Comparison of ENCODE assay signal across 8 cellular contexts in genomic region chr14:24481622-24482324, GRCh38. TPM values are rescaled to one million over a fixed set of nuclear protein-coding genes. Genes with fewer than 3 reads are reported as not detected.
DNase-seq lines count a peak whose midpoint lies in the region; ATAC-seq, FAIRE-seq and TF ChIP-seq lines count a peak whose summit lies in the region.

No MANE protein-coding gene starts in this region.

- no peaks in the 10 kb centered on the region for H3K27me3 Mint-ChIP-seq in CD8-positive, alpha-beta T cell (ENCODE audit: low read depth)

- peak overlapping the region; percentile 31 for H3K4me2 ChIP-seq in GM12878 (ENCODE audit: control insufficient read depth, insufficient read depth)

- POLR2A ChIA-PET in CD8-positive, alpha-beta T cell (lab: Charles Lee): no interaction called here
- POLR2A ChIA-PET in GM12878 (lab: Charles Lee): no interaction called here

- in situ Hi-C loops in GM12878 (cut with MboI): no loop called here

- peak in 4 of 7 experiments; percentile 11 to 38 (median 20) for DNase-seq in CD8-positive, alpha-beta T cell
- DNase-seq in HK-2 (ENCODE audit: unreplicated experiment): peak; percentile 51
- DNase-seq in SW 1271 (lab: John Stamatoyannopoulos, UW): peak; percentile 10 to 15
- DNase-seq in GM12878 (ENCODE audit: low read depth, low spot score): peak; percentile 17
- DNase-seq in right lobe of liver: peak in 1 of 3 donors; percentile 59
- DNase-seq in superior temporal gyrus (ENCODE audit: extremely low spot score): peak; percentile 13
- DNase-seq in posterior vena cava (ENCODE audit: low spot score): no peak

- H3K36me3 Mint-ChIP-seq in CD8-positive, alpha-beta T cell: no peaks in the 10 kb centered on the region

- FAIRE-seq in GM12878 (lab: Jason Lieb, UNC): peak; percentile 57

- H3K9ac ChIP-seq in GM12878 (ENCODE audit: control insufficient read depth, insufficient read depth, low read length): no peak overlapping the region

- H3K9me3 ChIP-seq in CD8-positive, alpha-beta T cell (ENCODE audit: low read length): no peaks in the 10 kb centered on the region
- H3K9me3 ChIP-seq in GM12878 (replicated peaks; ENCODE audit: control insufficient read depth, insufficient read depth, low read length) (no peaks in the 10 kb centered on the region; the same call in 2 of the 3 replicates), right lobe of liver (no peaks in the 10 kb centered on the region)

- intact Hi-C loops in CD8-positive, alpha-beta T cell (cut with DNase I, micrococcal nuclease): loop anchor here (5.0 kb wide), 1 partner anchor 651 kb away; no protein-coding TSS in a partner anchor
- intact Hi-C loops in GM12878 (cut with micrococcal nuclease; ENCODE audit: unreplicated experiment) (loop anchor here (2.0 to 10.0 kb wide), 2 partner anchors 123 to 197 kb away; partner anchors contain the start of gene GZMH), right lobe of liver (cut with DNase I) (no loop called here), posterior vena cava (cut with DNase I) (no loop called here)

- no peak overlapping the region for H3K27ac ChIP-seq in CD8-positive, alpha-beta T cell (ENCODE audit: low read depth, low read length)
- no peak overlapping the region for H3K27ac ChIP-seq in GM12878 (ENCODE audit: control insufficient read depth, insufficient read depth)
- H3K27ac ChIP-seq in right lobe of liver: no peak overlapping the region

- H3K4me1 ChIP-seq in CD8-positive, alpha-beta T cell (ENCODE audit: insufficient read depth, low read length): peaks cover 15% of the 10 kb centered on the region
- H3K4me1 ChIP-seq in GM12878 (ENCODE audit: control insufficient read depth, insufficient read depth, low read length) (peaks cover 13% of the 10 kb centered on the region), right lobe of liver (no peaks in the 10 kb centered on the region)

- peak; percentile 90 for TF ChIP-seq RAD21 in GM12878 (IDR thresholded peaks at IDR 0.05; ENCODE audit: insufficient read depth, low read depth, low read length)

- no peaks in the 10 kb centered on the region for H3K79me2 ChIP-seq in GM12878 (ENCODE audit: control insufficient read depth, insufficient read depth, low read length)

- RAD21 ChIA-PET in GM12878 (lab: Charles Lee; ENCODE audit: unreplicated experiment): interaction anchor here (1.0 kb wide), 1 partner anchor 223 kb away, joined by 3 read pairs; no protein-coding TSS in a partner anchor

- WGBS in GM12878 (ENCODE audit: insufficient coverage, insufficient replicate concordance, low lambda C conversion rate, missing lambda C conversion rate): 32% methylated on average over 23 of the region's 23 CpGs
- WGBS in right lobe of liver (ENCODE audit: insufficient coverage, low coverage, low lambda C conversion rate, missing lambda C conversion rate): 68% methylated on average over 8 of the region's 23 CpGs

- no peaks in the 10 kb centered on the region for H3K9me3 Mint-ChIP-seq in CD8-positive, alpha-beta T cell

- SMC1A ChIA-PET in GM12878 (lab: Charles Lee; ENCODE audit: uncharacterized antibody, unreplicated experiment): interaction anchor here (0.6 to 1.1 kb wide), 3 partner anchors 343 to 553 kb away, joined by 3 to 4 read pairs (median 3); no protein-coding TSS in a partner anchor

- no peak overlapping the region for H3K4me3 ChIP-seq in CD8-positive, alpha-beta T cell (ENCODE audit: low read depth, low read length)
- H3K4me3 ChIP-seq in GM12878 (no peak overlapping the region), right lobe of liver (no peak overlapping the region)

- H2AFZ ChIP-seq in GM12878 (ENCODE audit: control insufficient read depth, low read depth, low read length): peak overlapping the region; percentile 70

- H4K20me1 ChIP-seq in GM12878 (ENCODE audit: control insufficient read depth, insufficient read depth): no peaks in the 10 kb centered on the region

- no peak for ATAC-seq in CD8-positive, alpha-beta T cell
- ATAC-seq in GM18907 (IDR thresholded peaks at IDR 0.05; ENCODE audit: unreplicated experiment) (peak; percentile 86), GM12878 (peak; percentile 99), right lobe of liver (peak; percentile 25 to 77 (median 63))

- no peak overlapping the region for H3K4me3 Mint-ChIP-seq in CD8-positive, alpha-beta T cell

- CTCF ChIA-PET in CD8-positive, alpha-beta T cell (lab: Charles Lee): no interaction called here
- CTCF ChIA-PET in GM12878 (lab: Yijun Ruan, JAX): interaction anchor here (0.6 to 1.7 kb wide), 21 partner anchors 9 to 917 kb away, joined by 3 to 11 read pairs (median 4); partner anchors contain the start of gene TINF2

- TF ChIP-seq POLR2A in GM12878 (IDR thresholded peaks at IDR 0.05; ENCODE audit: low read depth, low read length): peak; percentile 28; the same call in 1 of the 2 replicates
- TF ChIP-seq POLR2A in right lobe of liver (IDR thresholded peaks at IDR 0.05): no peak

- no peak for TF ChIP-seq EP300 in GM12878 (IDR thresholded peaks at IDR 0.05; ENCODE audit: borderline replicate concordance in 1 of 2, control insufficient read depth in 1 of 2, low read depth in 2 of 2, low read length in 2 of 2)

- no peaks in the 10 kb centered on the region for H3K4me1 Mint-ChIP-seq in CD8-positive, alpha-beta T cell (ENCODE audit: low read depth)

- BruUV-seq in GM12878 (replicated peaks; lab: Mats Ljungman, UMichigan): no TSS peak

- no peak for TF ChIP-seq CTCF in CD8-positive, alpha-beta T cell (IDR thresholded peaks at IDR 0.05)
- TF ChIP-seq CTCF in GM12878 (IDR thresholded peaks at IDR 0.05 in 2 of 3, conservative IDR thresholded peaks at IDR 0.05 in 1 of 3; ENCODE audit: control insufficient read depth in 2 of 3, extremely low read depth in 1 of 3, insufficient read depth in 1 of 3, low read depth in 3 of 3, low read length in 3 of 3): peak; percentile 78 to 97 (median 90)
- TF ChIP-seq CTCF in right lobe of liver (IDR thresholded peaks at IDR 0.05): peak; percentile 21 to 47 (median 30)

- H3K27me3 ChIP-seq in CD8-positive, alpha-beta T cell (ENCODE audit: insufficient read depth, low read length): no peaks in the 10 kb centered on the region
- H3K27me3 ChIP-seq in GM12878 (replicated peaks in 1 of 2; ENCODE audit: control insufficient read depth in 2 of 2, insufficient read depth in 2 of 2, low read length in 1 of 2) (no peaks in the 10 kb centered on the region), right lobe of liver (no peaks in the 10 kb centered on the region)

- no peaks in the 10 kb centered on the region for H3K36me3 ChIP-seq in CD8-positive, alpha-beta T cell (ENCODE audit: insufficient read depth, low read length)
- H3K36me3 ChIP-seq in GM12878 (ENCODE audit: control insufficient read depth in 2 of 2, insufficient read depth in 2 of 2, low read length in 1 of 2) (no peaks in the 10 kb centered on the region), right lobe of liver (no peaks in the 10 kb centered on the region)

- no peak overlapping the region for H3K27ac Mint-ChIP-seq in CD8-positive, alpha-beta T cell

RNA-seq across cellular contexts. Expression of gene CMA1, which starts 26.3 kb away (rescaled TPM):
- not detected for total RNA-seq in CD8-positive, alpha-beta T cell
- not detected in 2 replicates for total RNA-seq in GM12878 (2013; cell fraction: nucleolus; rRNA removed)
- total RNA-seq in GM12878 (2014; rRNA removed) (not detected in 2 replicates), GM12878 (2014; rRNA removed; fragmentation: Illumina TruSeq; extraction: Trizol) (not detected in 2 replicates), GM12878 (2021) (not detected in 2 replicates), right lobe of liver (not detected), posterior vena cava (1 to 10 TPM in 1 of 2 donors, under 1 TPM in 1; 0.71 to 2.4 TPM)
- not detected for polyA plus RNA-seq in GM12878 (2011; ENCODE audit: low read depth)
- polyA plus RNA-seq in GM12878 (2011; rRNA removed) (not detected in 2 replicates), GM12878 (2014; fragmentation: Illumina TruSeq; extraction: Trizol) (not detected in 2 replicates), GM12878 (2014; fragmentation: Nextera tagmentation; extraction: Ambion mirVana) (not detected), GM12878 (2014; rRNA removed) (not detected in 2 replicates), GM12878 (2016; fragmentation: Nextera tagmentation; extraction: Ambion mirVana) (not detected)
- polyA plus RNA-seq in GM12878 (2011; cell fraction: cytosol; rRNA removed): 0.12 TPM in 1 of 2 replicates, not detected in the other
- not detected in 2 replicates for polyA plus RNA-seq in GM12878 (2011; cell fraction: nucleus; rRNA removed)
- polyA plus RNA-seq in GM12878 (2012): 0.18 and 0.21 TPM in 2 replicates
- not detected in 2 replicates for polyA minus RNA-seq in GM12878 (2011; rRNA and poly(A)+ RNA removed)
- polyA minus RNA-seq in GM12878 (2011; cell fraction: cytosol; rRNA and poly(A)+ RNA removed): not detected in 2 replicates
- polyA minus RNA-seq in GM12878 (2011; cell fraction: nucleus; rRNA and poly(A)+ RNA removed): not detected in 2 replicates

RNA-seq across cellular contexts. Expression of gene SDR39U1, which starts 39.2 kb away (rescaled TPM):
- 10 to 100 TPM; 75.0 to 84.4 TPM for total RNA-seq in CD8-positive, alpha-beta T cell
- 33.8 and 37.9 TPM in 2 replicates for total RNA-seq in GM12878 (2013; cell fraction: nucleolus; rRNA removed)
- total RNA-seq in GM12878 (2014; rRNA removed) (31.7 and 32.7 TPM in 2 replicates), GM12878 (2014; rRNA removed; fragmentation: Illumina TruSeq; extraction: Trizol) (22.4 and 23.3 TPM in 2 replicates), GM12878 (2021) (55.1 and 64.1 TPM in 2 replicates), right lobe of liver (10 to 100 TPM; 24.9 to 32.8 (median 28.3) TPM), posterior vena cava (10 to 100 TPM; 31.6 to 36.4 TPM)
- 36.4 TPM for polyA plus RNA-seq in GM12878 (2011; ENCODE audit: low read depth)
- polyA plus RNA-seq in GM12878 (2011; rRNA removed) (33.5 and 44.3 TPM in 2 replicates), GM12878 (2014; fragmentation: Illumina TruSeq; extraction: Trizol) (27.3 and 40.1 TPM in 2 replicates), GM12878 (2014; fragmentation: Nextera tagmentation; extraction: Ambion mirVana) (10 to 100 TPM; 14.0 to 26.4 TPM), GM12878 (2014; rRNA removed) (85.2 and 88.9 TPM in 2 replicates), GM12878 (2016; fragmentation: Nextera tagmentation; extraction: Ambion mirVana) (10 to 100 TPM; 83.7 to 89.3 TPM)
- 69.4 and 81.6 TPM in 2 replicates for polyA plus RNA-seq in GM12878 (2011; cell fraction: cytosol; rRNA removed)
- 218 and 255 TPM in 2 replicates for polyA plus RNA-seq in GM12878 (2011; cell fraction: nucleus; rRNA removed)
- polyA plus RNA-seq in GM12878 (2012): 62.1 and 65.9 TPM in 2 replicates
- 16.8 and 20.7 TPM in 2 replicates for polyA minus RNA-seq in GM12878 (2011; rRNA and poly(A)+ RNA removed)
- polyA minus RNA-seq in GM12878 (2011; cell fraction: cytosol; rRNA and poly(A)+ RNA removed): 10.0 and 10.3 TPM in 2 replicates
- 37.4 and 48.4 TPM in 2 replicates for polyA minus RNA-seq in GM12878 (2011; cell fraction: nucleus; rRNA and poly(A)+ RNA removed)

RNA-seq across cellular contexts. Expression of gene KHNYN, which starts 52.0 kb away (rescaled TPM):
- 100 to 1,000 TPM; 158 to 163 TPM for total RNA-seq in CD8-positive, alpha-beta T cell
- 83.0 and 93.4 TPM in 2 replicates for total RNA-seq in GM12878 (2013; cell fraction: nucleolus; rRNA removed)
- total RNA-seq in GM12878 (2014; rRNA removed) (34.7 and 36.7 TPM in 2 replicates), GM12878 (2014; rRNA removed; fragmentation: Illumina TruSeq; extraction: Trizol) (20.8 and 21.0 TPM in 2 replicates), GM12878 (2021) (33.9 and 34.0 TPM in 2 replicates), right lobe of liver (10 to 100 TPM; 19.6 to 24.9 (median 21.4) TPM), posterior vena cava (10 to 100 TPM; 41.4 to 41.8 TPM)
- 16.9 TPM for polyA plus RNA-seq in GM12878 (2011; ENCODE audit: low read depth)
- polyA plus RNA-seq in GM12878 (2011; rRNA removed) (19.8 and 22.2 TPM in 2 replicates), GM12878 (2014; fragmentation: Illumina TruSeq; extraction: Trizol) (22.9 and 23.2 TPM in 2 replicates), GM12878 (2014; fragmentation: Nextera tagmentation; extraction: Ambion mirVana) (1 to 10 TPM; 1.4 to 3.6 TPM), GM12878 (2014; rRNA removed) (28.4 and 29.2 TPM in 2 replicates), GM12878 (2016; fragmentation: Nextera tagmentation; extraction: Ambion mirVana) (10 to 100 TPM; 12.8 to 12.9 TPM)
- 15.6 and 15.9 TPM in 2 replicates for polyA plus RNA-seq in GM12878 (2011; cell fraction: cytosol; rRNA removed)
- polyA plus RNA-seq in GM12878 (2011; cell fraction: nucleus; rRNA removed): 69.9 and 72.3 TPM in 2 replicates
- 25.4 and 28.4 TPM in 2 replicates for polyA plus RNA-seq in GM12878 (2012)
- 27.0 and 38.9 TPM in 2 replicates for polyA minus RNA-seq in GM12878 (2011; rRNA and poly(A)+ RNA removed)
- polyA minus RNA-seq in GM12878 (2011; cell fraction: cytosol; rRNA and poly(A)+ RNA removed): 7.2 and 9.4 TPM in 2 replicates
- 48.1 and 61.9 TPM in 2 replicates for polyA minus RNA-seq in GM12878 (2011; cell fraction: nucleus; rRNA and poly(A)+ RNA removed)

RNA-seq across cellular contexts. Expression of gene CBLN3, which starts 52.3 kb away (rescaled TPM):
- 1 to 10 TPM; 1.1 to 1.6 TPM for total RNA-seq in CD8-positive, alpha-beta T cell
- total RNA-seq in GM12878 (2013; cell fraction: nucleolus; rRNA removed): 10.1 and 12.8 TPM in 2 replicates
- 0.51 and 0.71 TPM in 2 replicates for total RNA-seq in GM12878 (2014; rRNA removed)
- 1.1 and 1.3 TPM in 2 replicates for total RNA-seq in GM12878 (2014; rRNA removed; fragmentation: Illumina TruSeq; extraction: Trizol)
- total RNA-seq in GM12878 (2021): 2.8 and 3.8 TPM in 2 replicates
- polyA plus RNA-seq in GM12878 (2011; ENCODE audit: low read depth): 1.5 TPM
- 4.6 and 4.9 TPM in 2 replicates for polyA plus RNA-seq in GM12878 (2011; rRNA removed)
- 4.7 and 5.2 TPM in 2 replicates for polyA plus RNA-seq in GM12878 (2011; cell fraction: cytosol; rRNA removed)
- polyA plus RNA-seq in GM12878 (2011; cell fraction: nucleus; rRNA removed): 39.3 and 41.5 TPM in 2 replicates
- polyA plus RNA-seq in GM12878 (2012): 4.2 and 4.3 TPM in 2 replicates
- polyA plus RNA-seq in GM12878 (2014; fragmentation: Illumina TruSeq; extraction: Trizol): 1.3 and 1.8 TPM in 2 replicates
- under 1 TPM; 0.16 to 0.35 TPM for polyA plus RNA-seq in GM12878 (2014; fragmentation: Nextera tagmentation; extraction: Ambion mirVana)
- polyA plus RNA-seq in GM12878 (2014; rRNA removed): 2.5 and 2.9 TPM in 2 replicates
- polyA plus RNA-seq in GM12878 (2016; fragmentation: Nextera tagmentation; extraction: Ambion mirVana): 1 to 10 TPM in 1 of 2 experiments, under 1 TPM in 1; 0.37 to 1.4 TPM
- 2.3 and 2.5 TPM in 2 replicates for polyA minus RNA-seq in GM12878 (2011; rRNA and poly(A)+ RNA removed)
- 0.52 and 1.9 TPM in 2 replicates for polyA minus RNA-seq in GM12878 (2011; cell fraction: cytosol; rRNA and poly(A)+ RNA removed)
- polyA minus RNA-seq in GM12878 (2011; cell fraction: nucleus; rRNA and poly(A)+ RNA removed): 4.2 and 4.7 TPM in 2 replicates
- total RNA-seq in right lobe of liver: 1 to 10 TPM in 4 of 6 experiments, under 1 TPM in 2; 0.74 to 1.8 (median 1.2) TPM
- 1 to 10 TPM; 3.5 to 4.2 TPM for total RNA-seq in posterior vena cava

Comparison
In these comparisons a context has a peak if more than half of its experiments do, and no peak if none do; other contexts are left out.
1. intact Hi-C loops: an anchor here in CD8-positive, alpha-beta T cell (5.0 kb wide) and GM12878 (2.0 to 10.0 kb wide); none called in right lobe of liver and posterior vena cava.